ENCODE assay signal across 1 cellular context in the genomic region with DNA sequence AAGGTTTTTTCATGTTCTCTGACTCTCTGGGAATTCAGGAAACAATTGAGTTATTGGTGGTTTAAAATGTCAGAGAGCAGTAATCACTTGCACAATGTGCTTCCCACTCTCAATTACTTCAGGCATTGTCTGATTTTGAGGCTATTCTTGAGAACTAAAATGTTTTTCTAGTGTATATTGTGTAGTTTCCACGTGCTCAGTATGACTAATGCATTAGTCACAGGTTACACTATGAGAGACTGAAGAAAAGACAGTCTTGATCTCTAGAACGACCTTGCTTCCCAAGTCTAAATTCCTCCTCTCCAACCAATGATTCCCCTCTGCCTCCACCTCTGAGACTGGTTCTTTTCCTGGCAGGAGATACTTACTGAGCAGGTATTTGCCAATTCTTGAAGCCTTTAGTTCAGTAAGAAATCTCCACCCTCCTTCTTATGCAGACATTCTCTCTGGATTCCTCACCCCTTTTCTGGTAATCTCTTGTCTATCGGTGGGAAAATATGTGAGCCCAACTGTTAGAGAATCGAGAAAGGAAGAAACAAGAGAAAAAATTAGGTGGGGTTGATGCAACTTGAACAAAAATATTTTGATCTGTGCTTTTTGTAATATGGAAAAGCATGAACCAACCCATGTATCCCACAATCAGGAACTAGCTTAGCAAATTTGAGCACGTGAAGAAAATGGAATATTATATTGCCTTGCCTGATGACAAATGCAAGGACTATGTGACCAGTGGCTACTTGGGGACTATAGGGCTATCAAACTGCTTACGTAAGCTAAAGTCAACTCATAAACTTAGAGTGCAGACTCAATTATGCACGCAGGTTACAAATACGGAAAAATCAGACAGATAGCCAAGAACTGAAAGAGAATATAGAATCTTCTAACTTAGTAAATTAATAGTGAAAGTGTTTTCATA.
A peak's percentile ranks its signal among the peaks of the same experiment; 100 is the strongest.
TF ChIP-seq lines count a peak whose summit lies in the region.

No MANE protein-coding gene starts in this region.

TF ChIP-seq in HEK293, 187 proteins besides CTCF, POLR2A, EP300 and RAD21 (continued from another document and continues in another):
- TF ChIP-seq, protein P1, sequence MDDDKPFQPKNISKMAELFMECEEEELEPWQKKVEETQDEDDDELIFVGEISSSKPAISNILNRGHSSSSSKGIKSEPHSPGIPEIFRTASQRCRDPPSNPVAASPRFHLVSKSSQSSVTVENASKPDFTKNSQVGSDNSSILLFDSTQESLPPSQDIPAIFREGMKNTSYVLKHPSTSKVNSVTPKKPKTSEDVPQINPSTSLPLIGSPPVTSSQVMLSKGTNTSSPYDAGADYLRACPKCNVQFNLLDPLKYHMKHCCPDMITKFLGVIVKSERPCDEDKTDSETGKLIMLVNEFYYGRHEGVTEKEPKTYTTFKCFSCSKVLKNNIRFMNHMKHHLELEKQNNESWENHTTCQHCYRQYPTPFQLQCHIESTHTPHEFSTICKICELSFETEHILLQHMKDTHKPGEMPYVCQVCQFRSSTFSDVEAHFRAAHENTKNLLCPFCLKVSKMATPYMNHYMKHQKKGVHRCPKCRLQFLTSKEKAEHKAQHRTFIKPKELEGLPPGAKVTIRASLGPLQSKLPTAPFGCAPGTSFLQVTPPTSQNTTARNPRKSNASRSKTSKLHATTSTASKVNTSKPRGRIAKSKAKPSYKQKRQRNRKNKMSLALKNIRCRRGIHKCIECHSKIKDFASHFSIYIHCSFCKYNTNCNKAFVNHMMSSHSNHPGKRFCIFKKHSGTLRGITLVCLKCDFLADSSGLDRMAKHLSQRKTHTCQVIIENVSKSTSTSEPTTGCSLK (tag by site-specific recombination; IDR thresholded peaks at IDR 0.05): no peak
- no peak for TF ChIP-seq RBAK (tag by site-specific recombination; IDR thresholded peaks at IDR 0.05)
- TF ChIP-seq KLF1 (tag by site-specific recombination; IDR thresholded peaks at IDR 0.05): no peak
- 0 out of 2 replicates have a peak, but pooled peaks have one; percentile 26 for TF ChIP-seq ZFP69B (tag by site-specific recombination; IDR thresholded peaks at IDR 0.05)
- TF ChIP-seq ZNF555 (tag by site-specific recombination; conservative IDR thresholded peaks at IDR 0.05): no peak
- no peak for TF ChIP-seq MZF1 (tag by site-specific recombination; IDR thresholded peaks at IDR 0.05; ENCODE audit: borderline replicate concordance)
- no peak for TF ChIP-seq PBX3 (CRISPR knock-in tag; IDR thresholded peaks at IDR 0.05)
- TF ChIP-seq, protein P2, sequence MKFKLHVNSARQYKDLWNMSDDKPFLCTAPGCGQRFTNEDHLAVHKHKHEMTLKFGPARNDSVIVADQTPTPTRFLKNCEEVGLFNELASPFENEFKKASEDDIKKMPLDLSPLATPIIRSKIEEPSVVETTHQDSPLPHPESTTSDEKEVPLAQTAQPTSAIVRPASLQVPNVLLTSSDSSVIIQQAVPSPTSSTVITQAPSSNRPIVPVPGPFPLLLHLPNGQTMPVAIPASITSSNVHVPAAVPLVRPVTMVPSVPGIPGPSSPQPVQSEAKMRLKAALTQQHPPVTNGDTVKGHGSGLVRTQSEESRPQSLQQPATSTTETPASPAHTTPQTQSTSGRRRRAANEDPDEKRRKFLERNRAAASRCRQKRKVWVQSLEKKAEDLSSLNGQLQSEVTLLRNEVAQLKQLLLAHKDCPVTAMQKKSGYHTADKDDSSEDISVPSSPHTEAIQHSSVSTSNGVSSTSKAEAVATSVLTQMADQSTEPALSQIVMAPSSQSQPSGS (tag by site-specific recombination; IDR thresholded peaks at IDR 0.05; ENCODE audit: low read depth): no peak
- no peak for TF ChIP-seq ZIC2 (tag by site-specific recombination; IDR thresholded peaks at IDR 0.05)
- no peak for TF ChIP-seq ZBTB7A (tag by site-specific recombination; IDR thresholded peaks at IDR 0.05; ENCODE audit: low read depth)
- TF ChIP-seq, protein P3, sequence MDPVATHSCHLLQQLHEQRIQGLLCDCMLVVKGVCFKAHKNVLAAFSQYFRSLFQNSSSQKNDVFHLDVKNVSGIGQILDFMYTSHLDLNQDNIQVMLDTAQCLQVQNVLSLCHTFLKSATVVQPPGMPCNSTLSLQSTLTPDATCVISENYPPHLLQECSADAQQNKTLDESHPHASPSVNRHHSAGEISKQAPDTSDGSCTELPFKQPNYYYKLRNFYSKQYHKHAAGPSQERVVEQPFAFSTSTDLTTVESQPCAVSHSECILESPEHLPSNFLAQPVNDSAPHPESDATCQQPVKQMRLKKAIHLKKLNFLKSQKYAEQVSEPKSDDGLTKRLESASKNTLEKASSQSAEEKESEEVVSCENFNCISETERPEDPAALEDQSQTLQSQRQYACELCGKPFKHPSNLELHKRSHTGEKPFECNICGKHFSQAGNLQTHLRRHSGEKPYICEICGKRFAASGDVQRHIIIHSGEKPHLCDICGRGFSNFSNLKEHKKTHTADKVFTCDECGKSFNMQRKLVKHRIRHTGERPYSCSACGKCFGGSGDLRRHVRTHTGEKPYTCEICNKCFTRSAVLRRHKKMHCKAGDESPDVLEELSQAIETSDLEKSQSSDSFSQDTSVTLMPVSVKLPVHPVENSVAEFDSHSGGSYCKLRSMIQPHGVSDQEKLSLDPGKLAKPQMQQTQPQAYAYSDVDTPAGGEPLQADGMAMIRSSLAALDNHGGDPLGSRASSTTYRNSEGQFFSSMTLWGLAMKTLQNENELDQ (tag by site-specific recombination; IDR thresholded peaks at IDR 0.05; ENCODE audit: low read depth): no peak
- no peak for TF ChIP-seq ZNF768 (tag by site-specific recombination; IDR thresholded peaks at IDR 0.05)
- no peak for TF ChIP-seq ZNF560 (tag by site-specific recombination; IDR thresholded peaks at IDR 0.05; ENCODE audit: borderline replicate concordance)
- peak; percentile 87; the same call in 1 of the 2 replicates for TF ChIP-seq TRIM28 (IDR thresholded peaks at IDR 0.05; ENCODE audit: borderline replicate concordance, low read length)
- TF ChIP-seq, protein P4, sequence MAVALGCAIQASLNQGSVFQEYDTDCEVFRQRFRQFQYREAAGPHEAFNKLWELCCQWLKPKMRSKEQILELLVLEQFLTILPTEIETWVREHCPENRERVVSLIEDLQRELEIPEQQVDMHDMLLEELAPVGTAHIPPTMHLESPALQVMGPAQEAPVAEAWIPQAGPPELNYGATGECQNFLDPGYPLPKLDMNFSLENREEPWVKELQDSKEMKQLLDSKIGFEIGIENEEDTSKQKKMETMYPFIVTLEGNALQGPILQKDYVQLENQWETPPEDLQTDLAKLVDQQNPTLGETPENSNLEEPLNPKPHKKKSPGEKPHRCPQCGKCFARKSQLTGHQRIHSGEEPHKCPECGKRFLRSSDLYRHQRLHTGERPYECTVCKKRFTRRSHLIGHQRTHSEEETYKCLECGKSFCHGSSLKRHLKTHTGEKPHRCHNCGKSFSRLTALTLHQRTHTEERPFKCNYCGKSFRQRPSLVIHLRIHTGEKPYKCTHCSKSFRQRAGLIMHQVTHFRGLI (tag by site-specific recombination; IDR thresholded peaks at IDR 0.05): no peak
- TF ChIP-seq ZBTB48 (tag by site-specific recombination; IDR thresholded peaks at IDR 0.05): no peak
- no peak for TF ChIP-seq ZSCAN30 (tag by site-specific recombination; IDR thresholded peaks at IDR 0.05)
- 0 out of 2 replicates have a peak, but pooled peaks have one; percentile 44 for TF ChIP-seq ZNF24 (tag by site-specific recombination; IDR thresholded peaks at IDR 0.05)
- TF ChIP-seq ZFHX2 (tag by site-specific recombination; conservative IDR thresholded peaks at IDR 0.05): peak; percentile 32; the same call in 1 of the 2 replicates
- TF ChIP-seq AEBP2 (tag by site-specific recombination; IDR thresholded peaks at IDR 0.05; ENCODE audit: borderline replicate concordance): no peak
- no peak for TF ChIP-seq ZNF214 (tag by site-specific recombination; IDR thresholded peaks at IDR 0.05; ENCODE audit: borderline replicate concordance)
- no peak for TF ChIP-seq ZNF292 (tag by site-specific recombination; IDR thresholded peaks at IDR 0.05; ENCODE audit: borderline replicate concordance, low read depth)
- TF ChIP-seq ZNF843 (tag by site-specific recombination; IDR thresholded peaks at IDR 0.05): no peak
- no peak for TF ChIP-seq ZNF677 (tag by site-specific recombination; IDR thresholded peaks at IDR 0.05)
- TF ChIP-seq ZNF610 (tag by site-specific recombination; IDR thresholded peaks at IDR 0.05; ENCODE audit: borderline replicate concordance): no peak
- TF ChIP-seq ZSCAN23 (tag by site-specific recombination; IDR thresholded peaks at IDR 0.05): no peak
- TF ChIP-seq ZNF830 (tag by site-specific recombination; IDR thresholded peaks at IDR 0.05; ENCODE audit: low read depth): no peak
- TF ChIP-seq, protein P5, sequence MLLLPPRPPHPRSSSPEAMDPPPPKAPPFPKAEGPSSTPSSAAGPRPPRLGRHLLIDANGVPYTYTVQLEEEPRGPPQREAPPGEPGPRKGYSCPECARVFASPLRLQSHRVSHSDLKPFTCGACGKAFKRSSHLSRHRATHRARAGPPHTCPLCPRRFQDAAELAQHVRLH (tag by site-specific recombination; IDR thresholded peaks at IDR 0.05): no peak
- 0 out of 2 replicates have a peak, but pooled peaks have one; percentile 29 for TF ChIP-seq ZNF518A (tag by site-specific recombination; conservative IDR thresholded peaks at IDR 0.05; ENCODE audit: low read depth)
- TF ChIP-seq ZNF558 (tag by site-specific recombination; IDR thresholded peaks at IDR 0.05): peak; percentile 20; the same call in 1 of the 2 replicates
- TF ChIP-seq ZNF660 (tag by site-specific recombination; IDR thresholded peaks at IDR 0.05): peak; percentile 92
- no peak for TF ChIP-seq ZNF837 (tag by site-specific recombination; IDR thresholded peaks at IDR 0.05)
- TF ChIP-seq SP7 (tag by site-specific recombination; IDR thresholded peaks at IDR 0.05): peak; percentile 81
- no peak for TF ChIP-seq ZNF211 (tag by site-specific recombination; IDR thresholded peaks at IDR 0.05; ENCODE audit: low read depth)
- no peak for TF ChIP-seq ZNF391 (tag by site-specific recombination; IDR thresholded peaks at IDR 0.05; ENCODE audit: borderline replicate concordance, low read depth)
- TF ChIP-seq, protein P6, sequence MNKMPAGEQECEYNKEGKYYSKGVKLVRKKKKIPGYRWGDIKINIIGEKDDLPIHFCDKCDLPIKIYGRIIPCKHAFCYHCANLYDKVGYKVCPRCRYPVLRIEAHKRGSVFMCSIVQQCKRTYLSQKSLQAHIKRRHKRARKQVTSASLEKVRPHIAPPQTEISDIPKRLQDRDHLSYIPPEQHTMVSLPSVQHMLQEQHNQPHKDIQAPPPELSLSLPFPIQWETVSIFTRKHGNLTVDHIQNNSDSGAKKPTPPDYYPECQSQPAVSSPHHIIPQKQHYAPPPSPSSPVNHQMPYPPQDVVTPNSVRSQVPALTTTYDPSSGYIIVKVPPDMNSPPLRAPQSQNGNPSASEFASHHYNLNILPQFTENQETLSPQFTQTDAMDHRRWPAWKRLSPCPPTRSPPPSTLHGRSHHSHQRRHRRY (tag by site-specific recombination; IDR thresholded peaks at IDR 0.05): no peak
- no peak for TF ChIP-seq ZNF747 (tag by site-specific recombination; IDR thresholded peaks at IDR 0.05)
